2 cellular contexts compared by ENCODE assay signal in the genomic region with DNA sequence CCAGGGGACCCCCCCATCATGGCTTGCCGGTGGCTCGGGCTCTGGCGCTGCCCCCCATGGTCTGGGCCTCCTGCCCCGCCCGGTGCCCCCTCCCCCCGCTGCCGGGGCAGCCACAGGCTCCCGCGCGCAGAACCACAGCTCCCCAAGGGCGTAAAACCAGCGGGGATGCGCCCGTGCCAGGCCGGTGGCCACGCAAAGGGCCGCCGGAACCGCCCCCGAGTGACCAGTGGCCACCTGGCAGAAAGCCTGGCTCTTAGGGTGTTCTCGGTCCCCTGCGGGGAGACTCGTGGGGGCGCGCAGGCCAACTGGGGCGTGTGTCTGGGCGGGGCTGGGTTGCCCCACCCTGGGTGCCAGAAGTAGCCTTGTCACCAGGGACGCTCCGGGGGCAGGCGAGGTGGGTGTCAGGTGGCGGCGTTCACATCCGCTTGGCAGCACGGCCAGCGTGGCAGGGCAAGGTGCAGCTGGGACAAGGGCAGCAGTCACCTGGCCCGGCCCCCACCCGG.
TF ChIP-seq lines count a peak whose summit lies in the region.

No MANE protein-coding gene starts in this region.

TF ChIP-seq in Ishikawa, 13 proteins besides CTCF, POLR2A, EP300 and RAD21:
- TF ChIP-seq TAF1 (IDR thresholded peaks at IDR 0.05; ENCODE audit: low read depth) (no peak), NFIC (IDR thresholded peaks at IDR 0.05) (peak; percentile 99), EGR1 (IDR thresholded peaks at IDR 0.05) (peak; percentile 81), ZBTB7A (IDR thresholded peaks at IDR 0.05; ENCODE audit: low read depth) (peak; percentile 33), FOXM1 (IDR thresholded peaks at IDR 0.05; ENCODE audit: borderline replicate concordance, low read depth) (peak; percentile 76; the same call in 1 of the 2 replicates), CREB1 (IDR thresholded peaks at IDR 0.05; ENCODE audit: low read depth) (0 out of 2 replicates have a peak, but pooled peaks have one; percentile 40), CEBPB (IDR thresholded peaks at IDR 0.05) (no peak), YY1 (IDR thresholded peaks at IDR 0.05; ENCODE audit: low read depth) (no peak), TEAD4 (IDR thresholded peaks at IDR 0.05) (peak; percentile 79), TCF12 (IDR thresholded peaks at IDR 0.05; ENCODE audit: low read depth) (peak; percentile 99)
- TF ChIP-seq, protein P1, sequence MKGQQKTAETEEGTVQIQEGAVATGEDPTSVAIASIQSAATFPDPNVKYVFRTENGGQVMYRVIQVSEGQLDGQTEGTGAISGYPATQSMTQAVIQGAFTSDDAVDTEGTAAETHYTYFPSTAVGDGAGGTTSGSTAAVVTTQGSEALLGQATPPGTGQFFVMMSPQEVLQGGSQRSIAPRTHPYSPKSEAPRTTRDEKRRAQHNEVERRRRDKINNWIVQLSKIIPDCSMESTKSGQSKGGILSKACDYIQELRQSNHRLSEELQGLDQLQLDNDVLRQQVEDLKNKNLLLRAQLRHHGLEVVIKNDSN (IDR thresholded peaks at IDR 0.05) = peak; percentile 55; the same call in 1 of the 2 replicates
- TF ChIP-seq, protein P2, sequence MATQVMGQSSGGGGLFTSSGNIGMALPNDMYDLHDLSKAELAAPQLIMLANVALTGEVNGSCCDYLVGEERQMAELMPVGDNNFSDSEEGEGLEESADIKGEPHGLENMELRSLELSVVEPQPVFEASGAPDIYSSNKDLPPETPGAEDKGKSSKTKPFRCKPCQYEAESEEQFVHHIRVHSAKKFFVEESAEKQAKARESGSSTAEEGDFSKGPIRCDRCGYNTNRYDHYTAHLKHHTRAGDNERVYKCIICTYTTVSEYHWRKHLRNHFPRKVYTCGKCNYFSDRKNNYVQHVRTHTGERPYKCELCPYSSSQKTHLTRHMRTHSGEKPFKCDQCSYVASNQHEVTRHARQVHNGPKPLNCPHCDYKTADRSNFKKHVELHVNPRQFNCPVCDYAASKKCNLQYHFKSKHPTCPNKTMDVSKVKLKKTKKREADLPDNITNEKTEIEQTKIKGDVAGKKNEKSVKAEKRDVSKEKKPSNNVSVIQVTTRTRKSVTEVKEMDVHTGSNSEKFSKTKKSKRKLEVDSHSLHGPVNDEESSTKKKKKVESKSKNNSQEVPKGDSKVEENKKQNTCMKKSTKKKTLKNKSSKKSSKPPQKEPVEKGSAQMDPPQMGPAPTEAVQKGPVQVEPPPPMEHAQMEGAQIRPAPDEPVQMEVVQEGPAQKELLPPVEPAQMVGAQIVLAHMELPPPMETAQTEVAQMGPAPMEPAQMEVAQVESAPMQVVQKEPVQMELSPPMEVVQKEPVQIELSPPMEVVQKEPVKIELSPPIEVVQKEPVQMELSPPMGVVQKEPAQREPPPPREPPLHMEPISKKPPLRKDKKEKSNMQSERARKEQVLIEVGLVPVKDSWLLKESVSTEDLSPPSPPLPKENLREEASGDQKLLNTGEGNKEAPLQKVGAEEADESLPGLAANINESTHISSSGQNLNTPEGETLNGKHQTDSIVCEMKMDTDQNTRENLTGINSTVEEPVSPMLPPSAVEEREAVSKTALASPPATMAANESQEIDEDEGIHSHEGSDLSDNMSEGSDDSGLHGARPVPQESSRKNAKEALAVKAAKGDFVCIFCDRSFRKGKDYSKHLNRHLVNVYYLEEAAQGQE (IDR thresholded peaks at IDR 0.05; ENCODE audit: low read depth) = 0 out of 2 replicates have a peak, but pooled peaks have one; percentile 27
- TF ChIP-seq, protein P3, sequence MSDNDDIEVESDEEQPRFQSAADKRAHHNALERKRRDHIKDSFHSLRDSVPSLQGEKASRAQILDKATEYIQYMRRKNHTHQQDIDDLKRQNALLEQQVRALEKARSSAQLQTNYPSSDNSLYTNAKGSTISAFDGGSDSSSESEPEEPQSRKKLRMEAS (IDR thresholded peaks at IDR 0.05) = peak; percentile 75

TF ChIP-seq in H1, 55 proteins besides CTCF, POLR2A, EP300 and RAD21:
- no peak for TF ChIP-seq ASH2L (IDR thresholded peaks at IDR 0.05; ENCODE audit: low read length)
- no peak for TF ChIP-seq ZNF274 (IDR thresholded peaks at IDR 0.05; ENCODE audit: borderline replicate concordance, extremely low read depth, low read length)
- TF ChIP-seq CTBP2 (IDR thresholded peaks at IDR 0.05; ENCODE audit: borderline replicate concordance, insufficient read depth, insufficient read length, low read length) = peak; percentile 35
